Comparison of ENCODE assay signal across 21 cellular contexts in the genomic region with DNA sequence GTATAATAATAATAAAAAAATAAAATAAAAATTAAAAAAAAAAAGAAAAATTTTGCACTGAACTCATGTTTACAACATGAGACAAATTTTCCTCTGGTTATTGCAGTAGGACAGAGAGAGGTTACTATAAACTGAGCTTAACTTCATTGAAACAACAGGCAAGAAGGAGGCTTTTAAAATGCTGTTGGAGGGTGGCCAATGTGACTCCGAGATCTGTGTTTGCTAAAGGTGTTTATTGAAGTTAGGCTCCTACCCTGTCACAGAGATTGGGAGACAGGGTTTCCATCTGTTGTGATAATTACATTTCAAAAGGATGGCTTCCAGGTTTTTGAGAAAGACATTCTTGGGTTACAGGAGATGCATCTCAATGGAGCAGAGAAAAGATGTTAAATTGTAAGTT.
A peak's percentile ranks its signal among the peaks of the same experiment; 100 is the strongest.
DNase-seq lines count a peak whose midpoint lies in the region; ATAC-seq and TF ChIP-seq lines count a peak whose summit lies in the region.
"Had no signal": no experiment of that assay in that cellular context is flagged by ENCODE, and none has a peak within 500 bp of the region (broad histone marks: within the 10 kb centered on the region; RNA-seq: fewer than 3 reads in every experiment).

No MANE protein-coding gene starts in this region.

- no peaks in the 10 kb centered on the region for H3K9me3 ChIP-seq in colonic mucosa
- H3K9me3 ChIP-seq: SK-N-SH had no signal

- H3K9ac ChIP-seq in colonic mucosa (ENCODE audit: low read depth in 2 of 2, low read length in 2 of 2): no peak overlapping the region
- H3K9ac ChIP-seq: GM23248, SK-N-SH had no signal

- no peak for TF ChIP-seq CTCF in colonic mucosa (IDR thresholded peaks at IDR 0.05)

- no peaks in the 10 kb centered on the region for H3K36me3 ChIP-seq in colonic mucosa

- no peaks in the 10 kb centered on the region for H3K4me1 ChIP-seq in colonic mucosa

- peak; percentile 54 for DNase-seq in DMS153 (lab: John Stamatoyannopoulos, UW)
- no peak for DNase-seq in DMS153 treated with DMSO at 0.1 percent for 48 hours (lab: John Stamatoyannopoulos, UW; ENCODE audit: unreplicated experiment)
- DNase-seq in NCI-H748 (lab: John Stamatoyannopoulos, UW; ENCODE audit: unreplicated experiment): peak; percentile 28
- DNase-seq in NCI-H748 treated with DMSO at 0.1 percent for 48 hours (lab: John Stamatoyannopoulos, UW): no peak
- peak; percentile 67 for DNase-seq in colonic mucosa
- no peak for DNase-seq in COLO829 (ENCODE audit: low spot score)
- DNase-seq in NCI-H510A (lab: John Stamatoyannopoulos, UW): no peak
- DNase-seq: AML-193, GF-D8, GM23248, HCEC 1CT, Kasumi-1, NCI-H1105 treated with DMSO at 0.1 percent for 48 hours, NCI-H1694, NCI-H2227 treated with DMSO at 0.1 percent for 48 hours, NCI-H526, SHP77 treated with DMSO at 0.1 percent for 48 hours, SK-N-SH had no signal

- H3K4me3 ChIP-seq in colonic mucosa: no peak overlapping the region
- H3K4me3 ChIP-seq: GM23248 had no signal

- no peak overlapping the region for H3K27ac ChIP-seq in colonic mucosa
- H3K27ac ChIP-seq: 22Rv1, C4-2B, GM23248 had no signal

- no peaks in the 10 kb centered on the region for H3K27me3 ChIP-seq in colonic mucosa

- intact Hi-C loops in colonic mucosa (cut with DNase I): no loop called here

- no peak for ATAC-seq in GM21515 (IDR thresholded peaks at IDR 0.05; ENCODE audit: unreplicated experiment)

Comparison
In these comparisons a context has a peak if more than half of its experiments do, and no peak if none do; other contexts are left out.
1. DNase-seq: peak in DMS153 (single experiment), NCI-H748 (single experiment) and colonic mucosa (single experiment); none in DMS153 treated with DMSO at 0.1 percent for 48 hours (single experiment), NCI-H748 treated with DMSO at 0.1 percent for 48 hours (single experiment), COLO829 (single experiment) and NCI-H510A (single experiment).